In the genomic region with DNA sequence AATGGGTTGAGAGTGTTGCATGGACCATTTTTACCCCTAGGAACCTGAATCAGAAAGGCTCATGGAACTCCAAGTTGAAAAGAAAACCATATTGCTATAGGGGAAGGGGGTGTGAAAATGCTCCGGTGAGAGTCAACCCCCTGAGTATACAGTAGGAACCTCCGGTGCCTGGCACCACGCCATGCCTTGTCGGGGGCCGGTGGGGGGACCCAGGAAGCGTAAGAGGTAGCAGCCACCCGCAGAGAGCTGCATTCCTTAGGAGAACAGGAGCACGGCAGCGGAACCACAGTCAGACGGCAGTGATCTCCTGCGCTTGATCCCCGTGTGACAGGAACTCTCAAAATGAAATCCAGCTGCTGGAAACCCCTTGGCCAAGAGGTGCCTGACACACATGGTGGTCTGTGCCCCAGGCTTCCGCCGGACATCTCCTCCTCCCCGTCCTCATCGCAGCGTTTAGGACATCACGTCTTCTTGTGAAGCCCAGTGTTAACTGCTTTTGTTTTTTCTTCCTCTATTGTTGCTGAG, we compare ENCODE assay signal across 14 cellular contexts.
DNase-seq lines count a peak whose midpoint lies in the region; ATAC-seq and TF ChIP-seq lines count a peak whose summit lies in the region.
"Had no signal": no experiment of that assay in that cellular context is flagged by ENCODE, and none has a peak within 500 bp of the region (broad histone marks: within the 10 kb centered on the region; RNA-seq: fewer than 3 reads in every experiment).

No MANE protein-coding gene starts in this region.

- 88 to 89% methylated on average over 12 to 18 of the region's 18 CpGs for WGBS in endodermal cell (ENCODE audit: insufficient coverage in 1 of 2, insufficient read length in 1 of 2), 2 experiments

- H3K9me3 Mint-ChIP-seq in CD8-positive, alpha-beta T cell = peaks cover 8% of the 10 kb centered on the region
- H3K9me3 Mint-ChIP-seq in T-cell = no peaks in the 10 kb centered on the region
- H3K9me3 Mint-ChIP-seq in endodermal cell = no peaks in the 10 kb centered on the region
- peaks cover 17% of the 10 kb centered on the region for H3K9me3 Mint-ChIP-seq in nephron progenitor cell

- H3K4me3 Mint-ChIP-seq in CD8-positive, alpha-beta T cell = peak overlapping the region; percentile 35
- H3K4me3 Mint-ChIP-seq in T-cell (no peak overlapping the region), endodermal cell (no peak overlapping the region), nephron progenitor cell (no peak overlapping the region)

- intact Hi-C loops in CD8-positive, alpha-beta T cell (cut with DNase I, micrococcal nuclease) = loop anchor here in 1 of 2 experiments (5.0 kb wide), 1 partner anchor 33 kb away; no protein-coding TSS in a partner anchor

- H3K27me3 ChIP-seq in CD8-positive, alpha-beta T cell (ENCODE audit: insufficient read depth, low read length) = no peaks in the 10 kb centered on the region
- H3K27me3 ChIP-seq in endodermal cell (ENCODE audit: control insufficient read depth, insufficient read depth, low read length, poor library complexity, severe bottlenecking) = no peaks in the 10 kb centered on the region

- peaks cover 99% of the 10 kb centered on the region for H3K36me3 Mint-ChIP-seq in CD8-positive, alpha-beta T cell
- H3K36me3 Mint-ChIP-seq in T-cell = peaks cover 77% of the 10 kb centered on the region
- H3K36me3 Mint-ChIP-seq in endodermal cell (ENCODE audit: low read depth) = peaks cover 61% of the 10 kb centered on the region
- peaks cover 8% of the 10 kb centered on the region for H3K36me3 Mint-ChIP-seq in nephron progenitor cell (ENCODE audit: low read depth)

- H3K36me3 ChIP-seq in CD8-positive, alpha-beta T cell (ENCODE audit: insufficient read depth, low read length) = peaks cover 45% of the 10 kb centered on the region
- H3K36me3 ChIP-seq in endodermal cell (ENCODE audit: control insufficient read depth, insufficient read depth, low read length) = peaks cover 40% of the 10 kb centered on the region

- H3K27me3 Mint-ChIP-seq in CD8-positive, alpha-beta T cell (ENCODE audit: low read depth) = no peaks in the 10 kb centered on the region
- H3K27me3 Mint-ChIP-seq in T-cell = no peaks in the 10 kb centered on the region
- H3K27me3 Mint-ChIP-seq in endodermal cell (ENCODE audit: insufficient read depth) = no peaks in the 10 kb centered on the region
- H3K27me3 Mint-ChIP-seq in nephron progenitor cell (ENCODE audit: low read depth, poor library complexity) = peaks cover 4% of the 10 kb centered on the region

- DNase-seq in CD8-positive, alpha-beta T cell = peak in 2 of 7 experiments; percentile 35 to 45
- DNase-seq in T-cell (peak in 6 of 34 experiments; percentile 21 to 42 (median 28)), endodermal cell (no peak), nephron progenitor cell (peak; percentile 16), putamen (ENCODE audit: low spot score) (no peak), SHP77 (lab: John Stamatoyannopoulos, UW) (no peak)
- DNase-seq: activated naive CD4-positive, alpha-beta T cell; dermis blood vessel endothelial cell; GDM1; NCI-H146; SIG-M5 had no signal

- peak; percentile 37 for ATAC-seq in CD8-positive, alpha-beta T cell
- ATAC-seq in T-cell (replicated peaks in 1 of 4) (no peak), GM21723 (IDR thresholded peaks at IDR 0.05; ENCODE audit: unreplicated experiment) (no peak), HG02938 (IDR thresholded peaks at IDR 0.05; ENCODE audit: unreplicated experiment) (no peak)
- ATAC-seq: K562 had no signal

- peaks cover 88% of the 10 kb centered on the region for H3K4me1 ChIP-seq in CD8-positive, alpha-beta T cell (ENCODE audit: insufficient read depth, low read length)
- no peaks in the 10 kb centered on the region for H3K4me1 ChIP-seq in endodermal cell (ENCODE audit: control insufficient read depth, insufficient read depth, low read length)

- peak overlapping the region; percentile 89 for H3K27ac Mint-ChIP-seq in CD8-positive, alpha-beta T cell
- peak overlapping the region; percentile 71 to 80 for H3K27ac Mint-ChIP-seq in T-cell
- peak overlapping the region; percentile 81 for H3K27ac Mint-ChIP-seq in endodermal cell
- H3K27ac Mint-ChIP-seq in nephron progenitor cell = no peak overlapping the region

- no peak overlapping the region for H3K9ac ChIP-seq in endodermal cell (ENCODE audit: extremely low read depth, low read length, poor library complexity, severe bottlenecking)

- TF ChIP-seq CTCF in CD8-positive, alpha-beta T cell (IDR thresholded peaks at IDR 0.05) = no peak
- no peak for TF ChIP-seq CTCF in endodermal cell (conservative IDR thresholded peaks at IDR 0.05)
- no peak for TF ChIP-seq CTCF in nephron progenitor cell (IDR thresholded peaks at IDR 0.05)

- POLR2A ChIA-PET in CD8-positive, alpha-beta T cell (lab: Charles Lee) = no interaction called here
- POLR2A ChIA-PET in T-cell (lab: Charles Lee) = interaction anchor here (0.6 kb wide), 4 partner anchors 32 to 761 kb away, joined by 3 to 5 read pairs (median 3); no protein-coding TSS in a partner anchor

- no peak overlapping the region for H3K4me3 ChIP-seq in CD8-positive, alpha-beta T cell (ENCODE audit: low read depth, low read length)
- H3K4me3 ChIP-seq in endodermal cell (ENCODE audit: low read length) = no peak overlapping the region
- H3K4me3 ChIP-seq: K562 had no signal

- peaks cover 98% of the 10 kb centered on the region for H3K4me1 Mint-ChIP-seq in CD8-positive, alpha-beta T cell (ENCODE audit: low read depth)
- peaks cover 100% of the 10 kb centered on the region in 3 donors for H3K4me1 Mint-ChIP-seq in T-cell
- H3K4me1 Mint-ChIP-seq in endodermal cell = peaks cover 20% of the 10 kb centered on the region
- H3K4me1 Mint-ChIP-seq in nephron progenitor cell = peaks cover 16% of the 10 kb centered on the region

- no peak overlapping the region for H3K27ac ChIP-seq in CD8-positive, alpha-beta T cell (ENCODE audit: low read depth, low read length)
- H3K27ac ChIP-seq in endodermal cell (ENCODE audit: low read depth, low read length) = no peak overlapping the region

- H3K9me3 ChIP-seq in CD8-positive, alpha-beta T cell (ENCODE audit: low read length) = no peaks in the 10 kb centered on the region
- no peaks in the 10 kb centered on the region for H3K9me3 ChIP-seq in endodermal cell (ENCODE audit: control insufficient read depth, low read length)

- CTCF ChIA-PET in CD8-positive, alpha-beta T cell (lab: Charles Lee) = interaction anchor here (1.0 to 1.4 kb wide), 3 partner anchors 10 to 59 kb away, joined by 3 to 4 read pairs (median 4); no protein-coding TSS in a partner anchor
- CTCF ChIA-PET in T-cell (lab: Charles Lee) = interaction anchor here in 1 of 2 donors (0.6 kb wide), 1 partner anchor 138 kb away, joined by 3 read pairs; no protein-coding TSS in a partner anchor
